In the genomic region with DNA sequence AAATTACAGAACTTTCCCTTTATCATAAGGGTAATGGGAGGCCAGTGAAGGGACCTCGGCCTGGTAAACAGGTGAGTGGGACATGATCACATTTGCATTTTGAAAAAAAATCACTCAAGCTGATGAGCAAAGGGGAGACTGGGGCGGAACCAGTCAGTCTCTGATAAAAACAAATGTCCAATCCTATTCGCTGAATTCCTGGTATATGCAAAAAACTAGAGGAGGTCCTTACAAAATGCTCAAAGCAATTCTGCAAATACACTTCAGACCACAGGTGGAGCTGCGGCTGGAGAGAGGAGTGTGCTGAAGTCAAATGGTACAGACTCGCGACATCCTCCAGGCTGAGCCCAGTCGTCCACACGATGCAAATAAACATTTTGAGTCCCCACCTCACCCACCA, we compare ENCODE assay signal across 2 cellular contexts.
A peak's percentile ranks its signal among the peaks of the same experiment; 100 is the strongest.
TF ChIP-seq lines count a peak whose summit lies in the region.

No MANE protein-coding gene starts in this region.

TF ChIP-seq in HEK293, 187 proteins besides CTCF, POLR2A, EP300 and RAD21 (continues in another document):
- TF ChIP-seq, protein P1, sequence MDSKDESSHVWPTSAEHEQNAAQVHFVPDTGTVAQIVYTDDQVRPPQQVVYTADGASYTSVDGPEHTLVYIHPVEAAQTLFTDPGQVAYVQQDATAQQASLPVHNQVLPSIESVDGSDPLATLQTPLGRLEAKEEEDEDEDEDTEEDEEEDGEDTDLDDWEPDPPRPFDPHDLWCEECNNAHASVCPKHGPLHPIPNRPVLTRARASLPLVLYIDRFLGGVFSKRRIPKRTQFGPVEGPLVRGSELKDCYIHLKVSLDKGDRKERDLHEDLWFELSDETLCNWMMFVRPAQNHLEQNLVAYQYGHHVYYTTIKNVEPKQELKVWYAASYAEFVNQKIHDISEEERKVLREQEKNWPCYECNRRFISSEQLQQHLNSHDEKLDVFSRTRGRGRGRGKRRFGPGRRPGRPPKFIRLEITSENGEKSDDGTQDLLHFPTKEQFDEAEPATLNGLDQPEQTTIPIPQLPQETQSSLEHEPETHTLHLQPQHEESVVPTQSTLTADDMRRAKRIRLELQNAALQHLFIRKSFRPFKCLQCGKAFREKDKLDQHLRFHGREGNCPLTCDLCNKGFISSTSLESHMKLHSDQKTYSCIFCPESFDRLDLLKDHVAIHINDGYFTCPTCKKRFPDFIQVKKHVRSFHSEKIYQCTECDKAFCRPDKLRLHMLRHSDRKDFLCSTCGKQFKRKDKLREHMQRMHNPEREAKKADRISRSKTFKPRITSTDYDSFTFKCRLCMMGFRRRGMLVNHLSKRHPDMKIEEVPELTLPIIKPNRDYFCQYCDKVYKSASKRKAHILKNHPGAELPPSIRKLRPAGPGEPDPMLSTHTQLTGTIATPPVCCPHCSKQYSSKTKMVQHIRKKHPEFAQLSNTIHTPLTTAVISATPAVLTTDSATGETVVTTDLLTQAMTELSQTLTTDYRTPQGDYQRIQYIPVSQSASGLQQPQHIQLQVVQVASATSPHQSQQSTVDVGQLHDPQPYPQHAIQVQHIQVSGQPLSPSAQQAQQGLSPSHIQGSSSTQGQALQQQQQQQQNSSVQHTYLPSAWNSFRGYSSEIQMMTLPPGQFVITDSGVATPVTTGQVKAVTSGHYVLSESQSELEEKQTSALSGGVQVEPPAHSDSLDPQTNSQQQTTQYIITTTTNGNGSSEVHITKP (tag by site-specific recombination; IDR thresholded peaks at IDR 0.05), result peak; percentile 47; the same call in 1 of the 2 replicates
- TF ChIP-seq, protein P2, sequence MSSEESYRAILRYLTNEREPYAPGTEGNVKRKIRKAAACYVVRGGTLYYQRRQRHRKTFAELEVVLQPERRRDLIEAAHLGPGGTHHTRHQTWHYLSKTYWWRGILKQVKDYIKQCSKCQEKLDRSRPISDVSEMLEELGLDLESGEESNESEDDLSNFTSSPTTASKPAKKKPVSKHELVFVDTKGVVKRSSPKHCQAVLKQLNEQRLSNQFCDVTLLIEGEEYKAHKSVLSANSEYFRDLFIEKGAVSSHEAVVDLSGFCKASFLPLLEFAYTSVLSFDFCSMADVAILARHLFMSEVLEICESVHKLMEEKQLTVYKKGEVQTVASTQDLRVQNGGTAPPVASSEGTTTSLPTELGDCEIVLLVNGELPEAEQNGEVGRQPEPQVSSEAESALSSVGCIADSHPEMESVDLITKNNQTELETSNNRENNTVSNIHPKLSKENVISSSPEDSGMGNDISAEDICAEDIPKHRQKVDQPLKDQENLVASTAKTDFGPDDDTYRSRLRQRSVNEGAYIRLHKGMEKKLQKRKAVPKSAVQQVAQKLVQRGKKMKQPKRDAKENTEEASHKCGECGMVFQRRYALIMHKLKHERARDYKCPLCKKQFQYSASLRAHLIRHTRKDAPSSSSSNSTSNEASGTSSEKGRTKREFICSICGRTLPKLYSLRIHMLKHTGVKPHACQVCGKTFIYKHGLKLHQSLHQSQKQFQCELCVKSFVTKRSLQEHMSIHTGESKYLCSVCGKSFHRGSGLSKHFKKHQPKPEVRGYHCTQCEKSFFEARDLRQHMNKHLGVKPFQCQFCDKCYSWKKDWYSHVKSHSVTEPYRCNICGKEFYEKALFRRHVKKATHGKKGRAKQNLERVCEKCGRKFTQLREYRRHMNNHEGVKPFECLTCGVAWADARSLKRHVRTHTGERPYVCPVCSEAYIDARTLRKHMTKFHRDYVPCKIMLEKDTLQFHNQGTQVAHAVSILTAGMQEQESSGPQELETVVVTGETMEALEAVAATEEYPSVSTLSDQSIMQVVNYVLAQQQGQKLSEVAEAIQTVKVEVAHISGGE (tag by site-specific recombination; conservative IDR thresholded peaks at IDR 0.05; ENCODE audit: low read depth), result no peak
- no peak for TF ChIP-seq ZNF558 (tag by site-specific recombination; IDR thresholded peaks at IDR 0.05)
- no peak for TF ChIP-seq ZNF548 (tag by site-specific recombination; IDR thresholded peaks at IDR 0.05)
- TF ChIP-seq MZF1 (tag by site-specific recombination; IDR thresholded peaks at IDR 0.05; ENCODE audit: borderline replicate concordance), result no peak
- TF ChIP-seq ELK4 (IDR thresholded peaks at IDR 0.05; ENCODE audit: borderline replicate concordance, low read depth, low read length), result no peak
- TF ChIP-seq ZNF623 (tag by site-specific recombination; IDR thresholded peaks at IDR 0.05), result 0 out of 2 replicates have a peak, but pooled peaks have one; percentile 0
- TF ChIP-seq IKZF3 (tag by site-specific recombination; IDR thresholded peaks at IDR 0.05), result no peak
- TF ChIP-seq, protein P3, sequence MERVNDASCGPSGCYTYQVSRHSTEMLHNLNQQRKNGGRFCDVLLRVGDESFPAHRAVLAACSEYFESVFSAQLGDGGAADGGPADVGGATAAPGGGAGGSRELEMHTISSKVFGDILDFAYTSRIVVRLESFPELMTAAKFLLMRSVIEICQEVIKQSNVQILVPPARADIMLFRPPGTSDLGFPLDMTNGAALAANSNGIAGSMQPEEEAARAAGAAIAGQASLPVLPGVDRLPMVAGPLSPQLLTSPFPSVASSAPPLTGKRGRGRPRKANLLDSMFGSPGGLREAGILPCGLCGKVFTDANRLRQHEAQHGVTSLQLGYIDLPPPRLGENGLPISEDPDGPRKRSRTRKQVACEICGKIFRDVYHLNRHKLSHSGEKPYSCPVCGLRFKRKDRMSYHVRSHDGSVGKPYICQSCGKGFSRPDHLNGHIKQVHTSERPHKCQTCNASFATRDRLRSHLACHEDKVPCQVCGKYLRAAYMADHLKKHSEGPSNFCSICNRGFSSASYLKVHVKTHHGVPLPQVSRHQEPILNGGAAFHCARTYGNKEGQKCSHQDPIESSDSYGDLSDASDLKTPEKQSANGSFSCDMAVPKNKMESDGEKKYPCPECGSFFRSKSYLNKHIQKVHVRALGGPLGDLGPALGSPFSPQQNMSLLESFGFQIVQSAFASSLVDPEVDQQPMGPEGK (tag by site-specific recombination; IDR thresholded peaks at IDR 0.05), result no peak
- TF ChIP-seq, protein P4, sequence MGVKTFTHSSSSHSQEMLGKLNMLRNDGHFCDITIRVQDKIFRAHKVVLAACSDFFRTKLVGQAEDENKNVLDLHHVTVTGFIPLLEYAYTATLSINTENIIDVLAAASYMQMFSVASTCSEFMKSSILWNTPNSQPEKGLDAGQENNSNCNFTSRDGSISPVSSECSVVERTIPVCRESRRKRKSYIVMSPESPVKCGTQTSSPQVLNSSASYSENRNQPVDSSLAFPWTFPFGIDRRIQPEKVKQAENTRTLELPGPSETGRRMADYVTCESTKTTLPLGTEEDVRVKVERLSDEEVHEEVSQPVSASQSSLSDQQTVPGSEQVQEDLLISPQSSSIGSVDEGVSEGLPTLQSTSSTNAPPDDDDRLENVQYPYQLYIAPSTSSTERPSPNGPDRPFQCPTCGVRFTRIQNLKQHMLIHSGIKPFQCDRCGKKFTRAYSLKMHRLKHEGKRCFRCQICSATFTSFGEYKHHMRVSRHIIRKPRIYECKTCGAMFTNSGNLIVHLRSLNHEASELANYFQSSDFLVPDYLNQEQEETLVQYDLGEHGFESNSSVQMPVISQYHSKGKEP (tag by site-specific recombination; IDR thresholded peaks at IDR 0.05), result no peak

TF ChIP-seq in HepG2, 621 proteins besides CTCF, POLR2A, EP300 and RAD21 (continued from another document):
- TF ChIP-seq, protein P5, sequence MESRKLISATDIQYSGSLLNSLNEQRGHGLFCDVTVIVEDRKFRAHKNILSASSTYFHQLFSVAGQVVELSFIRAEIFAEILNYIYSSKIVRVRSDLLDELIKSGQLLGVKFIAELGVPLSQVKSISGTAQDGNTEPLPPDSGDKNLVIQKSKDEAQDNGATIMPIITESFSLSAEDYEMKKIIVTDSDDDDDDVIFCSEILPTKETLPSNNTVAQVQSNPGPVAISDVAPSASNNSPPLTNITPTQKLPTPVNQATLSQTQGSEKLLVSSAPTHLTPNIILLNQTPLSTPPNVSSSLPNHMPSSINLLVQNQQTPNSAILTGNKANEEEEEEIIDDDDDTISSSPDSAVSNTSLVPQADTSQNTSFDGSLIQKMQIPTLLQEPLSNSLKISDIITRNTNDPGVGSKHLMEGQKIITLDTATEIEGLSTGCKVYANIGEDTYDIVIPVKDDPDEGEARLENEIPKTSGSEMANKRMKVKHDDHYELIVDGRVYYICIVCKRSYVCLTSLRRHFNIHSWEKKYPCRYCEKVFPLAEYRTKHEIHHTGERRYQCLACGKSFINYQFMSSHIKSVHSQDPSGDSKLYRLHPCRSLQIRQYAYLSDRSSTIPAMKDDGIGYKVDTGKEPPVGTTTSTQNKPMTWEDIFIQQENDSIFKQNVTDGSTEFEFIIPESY (CRISPR knock-in tag; IDR thresholded peaks at IDR 0.05), result peak; percentile 79
- no peak for TF ChIP-seq ZMYM2 (CRISPR knock-in tag; IDR thresholded peaks at IDR 0.05)
- no peak for TF ChIP-seq ARHGAP35 (CRISPR knock-in tag; IDR thresholded peaks at IDR 0.05; ENCODE audit: borderline replicate concordance)
- TF ChIP-seq, protein P3 (CRISPR knock-in tag; IDR thresholded peaks at IDR 0.05), result no peak
- peak; percentile 62 for TF ChIP-seq ZNF331 (CRISPR knock-in tag; IDR thresholded peaks at IDR 0.05)
- TF ChIP-seq RCOR2 (CRISPR knock-in tag; IDR thresholded peaks at IDR 0.05), result no peak
- no peak for TF ChIP-seq CCAR2 (optimal IDR thresholded peaks at IDR 0.05; ENCODE audit: low read depth, low read length)
